In the genomic region with DNA sequence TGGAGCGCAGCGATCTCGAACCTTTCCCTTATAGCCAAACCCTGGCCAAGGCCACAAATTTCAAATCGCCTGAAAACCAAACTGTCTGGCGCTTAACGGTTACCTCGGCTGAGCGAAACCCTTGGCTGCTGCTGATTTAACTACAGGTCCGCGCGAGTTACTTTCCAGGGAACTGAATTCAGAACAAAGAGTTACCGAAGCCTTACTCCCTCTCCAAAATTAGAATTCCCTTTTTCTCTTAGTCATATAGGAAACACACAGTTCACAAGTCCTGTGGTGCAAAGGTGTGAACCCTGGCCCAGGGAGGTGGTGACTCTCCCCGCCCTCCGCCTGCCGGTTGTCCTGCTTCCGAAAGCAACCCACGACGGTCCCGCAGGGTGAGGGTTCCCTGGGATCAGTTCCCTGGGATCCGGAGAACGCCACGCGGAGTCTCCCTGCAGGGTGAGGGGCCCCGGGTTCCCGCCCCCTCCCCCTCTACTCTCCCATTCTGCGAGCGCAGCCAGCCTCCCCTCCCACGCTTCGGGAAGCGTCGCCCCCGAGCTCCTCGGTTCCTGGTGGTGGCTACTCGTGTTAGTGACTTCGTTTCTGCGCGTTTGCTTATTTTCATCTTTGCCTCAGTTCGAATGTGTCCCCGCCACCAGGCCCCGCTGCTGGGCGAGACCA, we compare ENCODE assay signal across 8 cellular contexts. TPM values are rescaled to one million over a fixed set of nuclear protein-coding genes. Genes with fewer than 3 reads are reported as not detected.
DNase-seq lines count a peak whose midpoint lies in the region; ATAC-seq and TF ChIP-seq lines count a peak whose summit lies in the region.

No MANE protein-coding gene starts in this region.

- TF ChIP-seq EP300 in upper lobe of left lung (IDR thresholded peaks at IDR 0.05): no peak

- H3K27me3 ChIP-seq in upper lobe of left lung: peaks cover 0 to 44% (median 31%) of the 10 kb centered on the region in 4 donors

- ATAC-seq in upper lobe of left lung (ENCODE audit: low FRiP score in 2 of 2): peak in 1 of 2 donors; percentile 24
- ATAC-seq in HG02571 (IDR thresholded peaks at IDR 0.05; ENCODE audit: unreplicated experiment): no peak

- no peaks in the 10 kb centered on the region for H3K9me3 ChIP-seq in upper lobe of left lung

- peak overlapping the region; percentile 7 to 51 (median 46) for H3K4me3 ChIP-seq in upper lobe of left lung

- H3K4me1 ChIP-seq in upper lobe of left lung: peaks cover 31 to 40% (median 37%) of the 10 kb centered on the region in 4 donors

- DNase-seq in NCI-H526 (lab: John Stamatoyannopoulos, UW) (peak; percentile 2 to 38), NCI-H526 treated with DMSO at 0.1 percent for 48 hours (lab: John Stamatoyannopoulos, UW) (no peak), NCI-H1105 treated with DMSO at 0.1 percent for 48 hours (lab: John Stamatoyannopoulos, UW) (peak; percentile 30), cerebellar cortex (ENCODE audit: low spot score) (peak; percentile 6), lung microvascular endothelial cell (ENCODE audit: low read depth in 2 of 2) (peak; percentile 3 to 12), upper lobe of left lung (no peak), GDM1 (lab: John Stamatoyannopoulos, UW) (no peak)

- no peaks in the 10 kb centered on the region for H3K36me3 ChIP-seq in upper lobe of left lung

- WGBS in upper lobe of left lung, 2 donors: 3% methylated on average over 31 to 40 of the region's 41 CpGs

- H3K27ac ChIP-seq in upper lobe of left lung: no peak overlapping the region

- no peak for TF ChIP-seq POLR2A in upper lobe of left lung (IDR thresholded peaks at IDR 0.05)

- TF ChIP-seq CTCF in upper lobe of left lung (IDR thresholded peaks at IDR 0.05): no peak

RNA-seq across cellular contexts. Expression of gene SLC35D3, which starts 1.1 kb away (rescaled TPM):
- not detected in 2 replicates for total RNA-seq in lung microvascular endothelial cell
- total RNA-seq in upper lobe of left lung: under 1 TPM in 1 of 6 donors, not detected in 5; 0.13 TPM

Comparison
In these comparisons a context has a peak if more than half of its experiments do, and no peak if none do; other contexts are left out.
1. DNase-seq: peak in NCI-H526 (2 of 2), NCI-H1105 treated with DMSO at 0.1 percent for 48 hours (single experiment), cerebellar cortex (single experiment) and lung microvascular endothelial cell (2 of 2); none in NCI-H526 treated with DMSO at 0.1 percent for 48 hours (single experiment), upper lobe of left lung (0 of 2) and GDM1 (single experiment).